16 cellular contexts compared by ENCODE assay signal in the genomic region with DNA sequence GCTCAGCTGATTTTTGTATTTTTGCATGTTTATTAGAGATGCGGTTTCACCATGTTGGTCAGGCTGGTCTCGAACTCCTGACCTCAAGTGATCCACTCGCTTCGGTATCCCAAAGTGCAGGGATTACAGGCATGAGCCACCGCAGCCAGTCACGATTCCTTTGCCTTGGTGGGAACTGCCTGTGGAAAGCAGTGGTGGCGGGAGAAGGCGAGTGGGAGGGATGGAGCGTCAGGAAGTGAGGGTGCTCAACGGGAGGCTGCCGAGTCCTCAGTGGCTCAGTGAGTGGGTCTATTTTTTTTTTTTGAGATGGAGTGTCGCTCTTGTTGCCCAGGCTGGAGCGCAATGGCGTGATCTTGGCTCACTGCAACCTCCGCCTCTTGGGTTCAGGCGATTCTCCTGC. TPM values are rescaled to one million over a fixed set of nuclear protein-coding genes. Genes with fewer than 3 reads are reported as not detected.
DNase-seq lines count a peak whose midpoint lies in the region; ATAC-seq lines count a peak whose summit lies in the region.
"Not testable (repeated sequence)": the region's sequence is repeated elsewhere in the genome, so short reads cannot be mapped to it uniquely, and the experiment has no call there.
"Had no signal": no experiment of that assay in that cellular context is flagged by ENCODE, and none has a peak within 500 bp of the region (broad histone marks: within the 10 kb centered on the region; RNA-seq: fewer than 3 reads in every experiment).

No MANE protein-coding gene starts in this region.

- H3K4me3 Mint-ChIP-seq in T-helper 17 cell; activated naive CD4-positive, alpha-beta T cell treated with anti-CD3 and anti-CD28 coated beads, Interleukin-2, amount 10 ng/mL, durations not matched to agents 7 days and 5 days; activated naive CD8-positive, alpha-beta T cell treated with anti-CD3 and anti-CD28 coated beads for 36 hours; natural killer cell treated with Interleukin-12 subunit alpha and Interleukin-12 subunit beta and Interleukin-15 and Interleukin-18, amount 100 ng/mL, for 72 hours: not testable (repeated sequence)

- H3K27me3 ChIP-seq in trophoblast cell (ENCODE audit: insufficient read depth, low read length): not testable (repeated sequence)

- H3K27ac ChIP-seq in trophoblast cell (ENCODE audit: low read depth, low read length): not testable (repeated sequence)

- not testable (repeated sequence) for H3K36me3 Mint-ChIP-seq in T-helper 17 cell (ENCODE audit: low read depth); activated naive CD8-positive, alpha-beta T cell treated with anti-CD3 and anti-CD28 coated beads for 36 hours; natural killer cell treated with Interleukin-12 subunit alpha and Interleukin-12 subunit beta and Interleukin-15 and Interleukin-18, amount 100 ng/mL, for 72 hours
- H3K36me3 Mint-ChIP-seq in activated naive CD4-positive, alpha-beta T cell treated with anti-CD3 and anti-CD28 coated beads, Interleukin-2, amount 10 ng/mL, durations not matched to agents 7 days and 5 days: peaks cover 17% of the 10 kb centered on the region

- H3K27ac Mint-ChIP-seq in T-helper 17 cell: peak overlapping the region; percentile 9
- H3K27ac Mint-ChIP-seq in activated naive CD4-positive, alpha-beta T cell treated with anti-CD3 and anti-CD28 coated beads, Interleukin-2, amount 10 ng/mL, durations not matched to agents 7 days and 5 days: peak overlapping the region; percentile 69
- H3K27ac Mint-ChIP-seq in activated naive CD8-positive, alpha-beta T cell treated with anti-CD3 and anti-CD28 coated beads for 36 hours: peak overlapping the region; percentile 61
- H3K27ac Mint-ChIP-seq in natural killer cell treated with Interleukin-12 subunit alpha and Interleukin-12 subunit beta and Interleukin-15 and Interleukin-18, amount 100 ng/mL, for 72 hours: peak overlapping the region; percentile 83 to 97

- H3K27me3 Mint-ChIP-seq in T-helper 17 cell; activated naive CD4-positive, alpha-beta T cell treated with anti-CD3 and anti-CD28 coated beads, Interleukin-2, amount 10 ng/mL, durations not matched to agents 7 days and 5 days; activated naive CD8-positive, alpha-beta T cell treated with anti-CD3 and anti-CD28 coated beads for 36 hours; natural killer cell treated with Interleukin-12 subunit alpha and Interleukin-12 subunit beta and Interleukin-15 and Interleukin-18, amount 100 ng/mL, for 72 hours: not testable (repeated sequence)

- not testable (repeated sequence) for H3K4me2 ChIP-seq in trophoblast cell (ENCODE audit: low read length)

- ATAC-seq in T-helper 17 cell; natural killer cell treated with Interleukin-12 subunit alpha and Interleukin-12 subunit beta and Interleukin-15 and Interleukin-18, amount 100 ng/mL, for 72 hours: not testable (repeated sequence)

- not testable (repeated sequence) for H2BK12ac ChIP-seq in trophoblast cell (ENCODE audit: low read length)

- not testable (repeated sequence) for H3K23ac ChIP-seq in trophoblast cell (ENCODE audit: low read length)

- peak; percentile 6 for DNase-seq in Ammon's horn (ENCODE audit: low spot score)
- not testable (repeated sequence) for DNase-seq in T-helper 17 cell; activated naive CD4-positive, alpha-beta T cell treated with anti-CD3 and anti-CD28 coated beads, Interleukin-2, amount 10 ng/mL, durations not matched to agents 7 days and 5 days; activated naive CD8-positive, alpha-beta T cell treated with anti-CD3 and anti-CD28 coated beads for 36 hours; natural killer cell treated with Interleukin-12 subunit alpha and Interleukin-12 subunit beta and Interleukin-15 and Interleukin-18, amount 100 ng/mL, for 72 hours (ENCODE audit: low spot score); trophoblast cell

- H4K12ac ChIP-seq in trophoblast cell (ENCODE audit: low read depth, low read length): not testable (repeated sequence)

- H3K36me3 ChIP-seq in trophoblast cell (ENCODE audit: control insufficient read depth in 1 of 2, insufficient read depth in 2 of 2, low read length in 2 of 2): peaks cover 28 to 31% of the 10 kb centered on the region in 2 experiments

- H4K91ac ChIP-seq in trophoblast cell (ENCODE audit: low read depth, low read length): not testable (repeated sequence)

- not testable (repeated sequence) for H3K14ac ChIP-seq in trophoblast cell (ENCODE audit: low read length)

- H2AFZ ChIP-seq in trophoblast cell (ENCODE audit: insufficient read depth, low read length, poor library complexity): not testable (repeated sequence)

- not testable (repeated sequence) for H3K79me1 ChIP-seq in trophoblast cell (ENCODE audit: low read length)

- WGBS in trophoblast cell (ENCODE audit: extremely low coverage, insufficient coverage, insufficient read length): no CpG with 5 or more reads among the region's 16 CpGs

- not testable (repeated sequence) for H2BK120ac ChIP-seq in trophoblast cell (ENCODE audit: insufficient read depth, low read length, poor library complexity)

- CTCF ChIA-PET in activated naive CD4-positive, alpha-beta T cell treated with anti-CD3 and anti-CD28 coated beads, Interleukin-2, amount 10 ng/mL, durations not matched to agents 7 days and 5 days (lab: Charles Lee): interaction anchor here (1.0 kb wide), 1 partner anchor 119 kb away, joined by 3 read pairs; no protein-coding TSS in a partner anchor

- H3K4ac ChIP-seq in trophoblast cell (ENCODE audit: low read depth, low read length): not testable (repeated sequence)

- not testable (repeated sequence) for H3K18ac ChIP-seq in trophoblast cell (ENCODE audit: low read length)

- H2BK5ac ChIP-seq in trophoblast cell (ENCODE audit: low read depth, low read length, poor library complexity): not testable (repeated sequence)

- not testable (repeated sequence) for H3K4me1 ChIP-seq in trophoblast cell (ENCODE audit: control insufficient read depth in 1 of 2, insufficient read depth in 2 of 2, low read length in 2 of 2)

- not testable (repeated sequence) for H2AK5ac ChIP-seq in trophoblast cell (ENCODE audit: low read length)

- not testable (repeated sequence) for H3K79me2 ChIP-seq in trophoblast cell (ENCODE audit: control insufficient read depth, insufficient read depth, low read length, poor library complexity)

- H3K9ac ChIP-seq in trophoblast cell (ENCODE audit: low read length): peak overlapping the region; percentile 31

- not testable (repeated sequence) for H3K9me3 ChIP-seq in T-helper 17 cell (ENCODE audit: control insufficient read depth, low read length, poor library complexity, severe bottlenecking); trophoblast cell (ENCODE audit: insufficient read depth, low read depth, low read length)

- H3K4me3 ChIP-seq in trophoblast cell (ENCODE audit: low read depth, low read length): not testable (repeated sequence)

- H4K8ac ChIP-seq in trophoblast cell (ENCODE audit: low read depth, low read length): not testable (repeated sequence)

- not testable (repeated sequence) for H3K9me3 Mint-ChIP-seq in activated naive CD4-positive, alpha-beta T cell treated with anti-CD3 and anti-CD28 coated beads, Interleukin-2, amount 10 ng/mL, durations not matched to agents 7 days and 5 days; activated naive CD8-positive, alpha-beta T cell treated with anti-CD3 and anti-CD28 coated beads for 36 hours; natural killer cell treated with Interleukin-12 subunit alpha and Interleukin-12 subunit beta and Interleukin-15 and Interleukin-18, amount 100 ng/mL, for 72 hours

- H3K4me1 Mint-ChIP-seq in T-helper 17 cell: peaks cover 12% of the 10 kb centered on the region
- peaks cover 11% of the 10 kb centered on the region for H3K4me1 Mint-ChIP-seq in activated naive CD4-positive, alpha-beta T cell treated with anti-CD3 and anti-CD28 coated beads, Interleukin-2, amount 10 ng/mL, durations not matched to agents 7 days and 5 days
- not testable (repeated sequence) for H3K4me1 Mint-ChIP-seq in activated naive CD8-positive, alpha-beta T cell treated with anti-CD3 and anti-CD28 coated beads for 36 hours
- peaks cover 32 to 42% of the 10 kb centered on the region in 2 donors for H3K4me1 Mint-ChIP-seq in natural killer cell treated with Interleukin-12 subunit alpha and Interleukin-12 subunit beta and Interleukin-15 and Interleukin-18, amount 100 ng/mL, for 72 hours (ENCODE audit: low read depth in 2 of 2)

RNA-seq across cellular contexts. Expression of gene MPND, which starts 5.9 kb away (rescaled TPM):
- 10 to 100 TPM; 13.0 to 15.1 TPM for total RNA-seq in T-helper 17 cell
- 10 to 100 TPM; 15.6 to 18.8 TPM for total RNA-seq in activated naive CD8-positive, alpha-beta T cell treated with anti-CD3 and anti-CD28 coated beads for 36 hours
- total RNA-seq in natural killer cell treated with Interleukin-12 subunit alpha and Interleukin-12 subunit beta and Interleukin-15 and Interleukin-18, amount 100 ng/mL, for 72 hours: 10 to 100 TPM; 28.3 to 73.5 TPM
- 13.8 and 15.3 TPM in 2 replicates for polyA plus RNA-seq in trophoblast cell (2013)

RNA-seq across cellular contexts. Expression of gene STAP2, which starts 10.6 kb away (rescaled TPM):
- 1 to 10 TPM; 1.9 to 3.3 TPM for total RNA-seq in T-helper 17 cell
- total RNA-seq in activated naive CD8-positive, alpha-beta T cell treated with anti-CD3 and anti-CD28 coated beads for 36 hours: 10 to 100 TPM; 12.3 to 13.1 TPM
- total RNA-seq in natural killer cell treated with Interleukin-12 subunit alpha and Interleukin-12 subunit beta and Interleukin-15 and Interleukin-18, amount 100 ng/mL, for 72 hours: 10 to 100 TPM in 1 of 2 donors, 1 to 10 TPM in 1; 7.3 to 12.8 TPM
- polyA plus RNA-seq in trophoblast cell (2013): 41.8 and 46.1 TPM in 2 replicates

RNA-seq across cellular contexts. Expression of gene FSD1, which starts 44.8 kb away (rescaled TPM):
- total RNA-seq in T-helper 17 cell: 1 to 10 TPM; 1.5 to 2.9 TPM
- total RNA-seq in activated naive CD8-positive, alpha-beta T cell treated with anti-CD3 and anti-CD28 coated beads for 36 hours: 10 to 100 TPM; 21.0 to 21.3 TPM
- 10 to 100 TPM; 16.0 to 24.7 TPM for total RNA-seq in natural killer cell treated with Interleukin-12 subunit alpha and Interleukin-12 subunit beta and Interleukin-15 and Interleukin-18, amount 100 ng/mL, for 72 hours
- polyA plus RNA-seq in trophoblast cell (2013): 8.7 TPM in 2 replicates
- polyA plus RNA-seq: CD14-positive monocyte had no signal

RNA-seq across cellular contexts. Expression of gene TMIGD2, which starts 47.0 kb away (rescaled TPM):
- 1 to 10 TPM; 5.2 to 7.9 TPM for total RNA-seq in T-helper 17 cell
- 10 to 100 TPM; 12.6 to 14.7 TPM for total RNA-seq in activated naive CD8-positive, alpha-beta T cell treated with anti-CD3 and anti-CD28 coated beads for 36 hours
- total RNA-seq in natural killer cell treated with Interleukin-12 subunit alpha and Interleukin-12 subunit beta and Interleukin-15 and Interleukin-18, amount 100 ng/mL, for 72 hours: 1 to 10 TPM; 4.6 to 5.1 TPM
- polyA plus RNA-seq in trophoblast cell (2013): 0.89 and 1.2 TPM in 2 replicates
- total RNA-seq: A172, A673, B cell, Caco-2, Calu3, Daoy had no signal
- polyA plus RNA-seq: A549, AG04450, BJ had no signal

RNA-seq across cellular contexts. Expression of gene SH3GL1, which starts 51.1 kb away (rescaled TPM):
- total RNA-seq in T-helper 17 cell: 10 to 100 TPM; 51.1 to 56.6 TPM
- total RNA-seq in activated naive CD8-positive, alpha-beta T cell treated with anti-CD3 and anti-CD28 coated beads for 36 hours: 10 to 100 TPM; 40.3 to 41.1 TPM
- 10 to 100 TPM; 47.0 to 50.8 TPM for total RNA-seq in natural killer cell treated with Interleukin-12 subunit alpha and Interleukin-12 subunit beta and Interleukin-15 and Interleukin-18, amount 100 ng/mL, for 72 hours
- 134 and 142 TPM in 2 replicates for polyA plus RNA-seq in trophoblast cell (2013)

Comparison
In these comparisons a context has a peak if more than half of its experiments do, and no peak if none do; other contexts are left out.
1. H3K27ac Mint-ChIP-seq: peak in every context shown above with its lines; median percentile 90 in natural killer cell treated with Interleukin-12 subunit alpha and Interleukin-12 subunit beta and Interleukin-15 and Interleukin-18, amount 100 ng/mL, for 72 hours; 69 in activated naive CD4-positive, alpha-beta T cell treated with anti-CD3 and anti-CD28 coated beads, Interleukin-2, amount 10 ng/mL, durations not matched to agents 7 days and 5 days; 61 in activated naive CD8-positive, alpha-beta T cell treated with anti-CD3 and anti-CD28 coated beads for 36 hours; 9 in T-helper 17 cell.
2. RNA of gene FSD1, which starts 44.8 kb away (total RNA-seq): 16.0 to 24.7 TPM in natural killer cell treated with Interleukin-12 subunit alpha and Interleukin-12 subunit beta and Interleukin-15 and Interleukin-18, amount 100 ng/mL, for 72 hours and 21.0 to 21.3 TPM in activated naive CD8-positive, alpha-beta T cell treated with anti-CD3 and anti-CD28 coated beads for 36 hours; 1.5 to 2.9 TPM in T-helper 17 cell; every median in the first group is over 4 times any median in the second.